Comparison of ENCODE assay signal across 10 cellular contexts in the genomic region with DNA sequence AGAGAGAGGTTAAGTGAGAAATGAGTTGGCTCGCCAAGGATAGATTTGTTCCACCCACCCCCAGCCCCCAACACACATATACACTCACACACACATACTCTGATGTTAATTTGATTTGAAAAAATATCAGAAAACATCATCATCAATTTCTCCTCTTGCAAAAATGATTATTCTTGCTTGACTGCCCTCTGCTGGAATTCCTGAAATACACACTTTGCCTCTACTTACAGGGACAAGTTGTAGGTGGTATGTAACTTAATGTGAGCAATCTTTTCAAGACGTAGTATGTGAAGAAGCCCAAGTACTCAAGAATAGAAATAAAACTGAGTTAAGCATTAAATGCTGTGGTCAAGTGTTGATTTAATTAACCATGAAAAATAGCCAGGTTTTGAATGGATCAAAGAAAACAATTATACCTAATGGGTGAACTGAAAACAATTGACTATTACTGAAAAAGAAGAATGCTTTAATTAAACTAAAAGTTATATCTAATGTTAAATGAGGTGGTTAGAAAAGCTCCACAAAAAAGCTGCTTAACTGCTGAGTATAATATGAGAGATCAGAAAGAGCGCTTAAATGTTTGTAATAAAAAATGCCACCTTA. TPM values are rescaled to one million over a fixed set of nuclear protein-coding genes. Genes with fewer than 3 reads are reported as not detected.
DNase-seq lines count a peak whose midpoint lies in the region; ATAC-seq and TF ChIP-seq lines count a peak whose summit lies in the region.
"Had no signal": no experiment of that assay in that cellular context is flagged by ENCODE, and none has a peak within 500 bp of the region (broad histone marks: within the 10 kb centered on the region; RNA-seq: fewer than 3 reads in every experiment).

No MANE protein-coding gene starts in this region.

- 50 to 51% (median 51%) methylated on average over 3 of the region's 3 CpGs for WGBS in psoas muscle, 3 donors

- H3K27me3 ChIP-seq in psoas muscle (ENCODE audit: insufficient read depth in 3 of 3, low read length in 2 of 3), result no peaks in the 10 kb centered on the region

- ATAC-seq in GM19043 (IDR thresholded peaks at IDR 0.05; ENCODE audit: low read depth, unreplicated experiment), result peak; percentile 46
- no peak for ATAC-seq in psoas muscle
- ATAC-seq in GM21723 (IDR thresholded peaks at IDR 0.05; ENCODE audit: unreplicated experiment), result no peak

- no peaks in the 10 kb centered on the region for H3K36me3 ChIP-seq in psoas muscle (ENCODE audit: insufficient read depth in 1 of 2, low read depth in 1 of 2)

- no peaks in the 10 kb centered on the region for H3K9me3 ChIP-seq in psoas muscle

- intact Hi-C loops in psoas muscle (cut with DNase I), result no loop called here

- TF ChIP-seq POLR2A in erythroblast (IDR thresholded peaks at IDR 0.05; ENCODE audit: low read length), result no peak

- DNase-seq in AG08396 (ENCODE audit: low spot score), result peak; percentile 19
- peak; percentile 31 for DNase-seq in NOMO-1 treated with DMSO at 0.1 percent for 48 hours (lab: John Stamatoyannopoulos, UW; ENCODE audit: unreplicated experiment)
- DNase-seq in erythroblast (lab: John Stamatoyannopoulos, UW), result peak; percentile 1 to 36
- DNase-seq in psoas muscle, result no peak
- no peak for DNase-seq in NCI-H187 treated with DMSO at 0.1 percent for 48 hours (lab: John Stamatoyannopoulos, UW)
- no peak for DNase-seq in cortex of kidney (lab: John Stamatoyannopoulos, UW)

- peak; percentile 35 for TF ChIP-seq CTCF in psoas muscle (IDR thresholded peaks at IDR 0.05)

- H3K4me3 ChIP-seq in psoas muscle, result no peak overlapping the region

- H3K4me1 ChIP-seq in psoas muscle, result no peaks in the 10 kb centered on the region

- no peak overlapping the region for H3K27ac ChIP-seq in psoas muscle
- H3K27ac ChIP-seq: epithelial cell of prostate had no signal

RNA-seq across cellular contexts. Expression of a gene that starts 46.6 kb away (rescaled TPM):
- not detected for total RNA-seq in psoas muscle
- polyA plus RNA-seq in psoas muscle, result not detected
- polyA plus RNA-seq: thymus had no signal

Comparison
In these comparisons a context has a peak if more than half of its experiments do, and no peak if none do; other contexts are left out.
1. DNase-seq: peak in AG08396 (single experiment), NOMO-1 treated with DMSO at 0.1 percent for 48 hours (single experiment) and erythroblast (2 of 2); none in psoas muscle (0 of 2), NCI-H187 treated with DMSO at 0.1 percent for 48 hours (single experiment) and cortex of kidney (single experiment).